1 cellular context compared by ENCODE assay signal in genomic region chr18:59881728-59882685, GRCh38.
TF ChIP-seq lines count a peak whose summit lies in the region.

No MANE protein-coding gene starts in this region.

TF ChIP-seq in GM23338, 12 proteins besides CTCF, POLR2A, EP300 and RAD21 (continued from another document):
- TF ChIP-seq ZNF462 (CRISPR knock-in tag; IDR thresholded peaks at IDR 0.05) (no peak), ETS1 (IDR thresholded peaks at IDR 0.05) (no peak), ZNF331 (CRISPR knock-in tag; IDR thresholded peaks at IDR 0.05; ENCODE audit: low read depth) (no peak), NANOG (IDR thresholded peaks at IDR 0.05; ENCODE audit: borderline replicate concordance) (no peak), STAT1 (IDR thresholded peaks at IDR 0.05; ENCODE audit: unreplicated experiment) (no peak)
- TF ChIP-seq, protein P1, sequence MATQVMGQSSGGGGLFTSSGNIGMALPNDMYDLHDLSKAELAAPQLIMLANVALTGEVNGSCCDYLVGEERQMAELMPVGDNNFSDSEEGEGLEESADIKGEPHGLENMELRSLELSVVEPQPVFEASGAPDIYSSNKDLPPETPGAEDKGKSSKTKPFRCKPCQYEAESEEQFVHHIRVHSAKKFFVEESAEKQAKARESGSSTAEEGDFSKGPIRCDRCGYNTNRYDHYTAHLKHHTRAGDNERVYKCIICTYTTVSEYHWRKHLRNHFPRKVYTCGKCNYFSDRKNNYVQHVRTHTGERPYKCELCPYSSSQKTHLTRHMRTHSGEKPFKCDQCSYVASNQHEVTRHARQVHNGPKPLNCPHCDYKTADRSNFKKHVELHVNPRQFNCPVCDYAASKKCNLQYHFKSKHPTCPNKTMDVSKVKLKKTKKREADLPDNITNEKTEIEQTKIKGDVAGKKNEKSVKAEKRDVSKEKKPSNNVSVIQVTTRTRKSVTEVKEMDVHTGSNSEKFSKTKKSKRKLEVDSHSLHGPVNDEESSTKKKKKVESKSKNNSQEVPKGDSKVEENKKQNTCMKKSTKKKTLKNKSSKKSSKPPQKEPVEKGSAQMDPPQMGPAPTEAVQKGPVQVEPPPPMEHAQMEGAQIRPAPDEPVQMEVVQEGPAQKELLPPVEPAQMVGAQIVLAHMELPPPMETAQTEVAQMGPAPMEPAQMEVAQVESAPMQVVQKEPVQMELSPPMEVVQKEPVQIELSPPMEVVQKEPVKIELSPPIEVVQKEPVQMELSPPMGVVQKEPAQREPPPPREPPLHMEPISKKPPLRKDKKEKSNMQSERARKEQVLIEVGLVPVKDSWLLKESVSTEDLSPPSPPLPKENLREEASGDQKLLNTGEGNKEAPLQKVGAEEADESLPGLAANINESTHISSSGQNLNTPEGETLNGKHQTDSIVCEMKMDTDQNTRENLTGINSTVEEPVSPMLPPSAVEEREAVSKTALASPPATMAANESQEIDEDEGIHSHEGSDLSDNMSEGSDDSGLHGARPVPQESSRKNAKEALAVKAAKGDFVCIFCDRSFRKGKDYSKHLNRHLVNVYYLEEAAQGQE (IDR thresholded peaks at IDR 0.05; ENCODE audit: unreplicated experiment), result no peak
